In genomic region chr4:155377281-155377680, GRCh38 we compare ENCODE assay signal across 8 cellular contexts. TPM values are rescaled to one million over a fixed set of nuclear protein-coding genes. Genes with fewer than 3 reads are reported as not detected.
DNase-seq lines count a peak whose midpoint lies in the region; ATAC-seq and TF ChIP-seq lines count a peak whose summit lies in the region.

No MANE protein-coding gene starts in this region.

- peaks cover 0 to 18% (median 10%) of the 10 kb centered on the region in 9 donors for H3K4me1 ChIP-seq in heart right ventricle
- peaks cover 4 to 18% (median 8%) of the 10 kb centered on the region in 4 donors for H3K4me1 ChIP-seq in upper lobe of left lung

- H3K9me3 ChIP-seq in heart right ventricle (no peaks in the 10 kb centered on the region), upper lobe of left lung (no peaks in the 10 kb centered on the region)

- WGBS in heart right ventricle, 2 donors = 47 to 56% methylated on average over 3 of the region's 3 CpGs
- WGBS in upper lobe of left lung, 2 donors = 58 to 63% methylated on average over 3 of the region's 3 CpGs

- no peak for TF ChIP-seq POLR2A in upper lobe of left lung (IDR thresholded peaks at IDR 0.05)

- no peaks in the 10 kb centered on the region for H3K36me3 Mint-ChIP-seq in activated T-helper 1 cell treated with anti-CD3 and anti-CD28 coated beads, Interleukin-12 subunit alpha, Interleukin-12 subunit beta, Interleukin-2, Interleukin-4 antibody, amounts not matched to agents 30 ng/mL and 10 ng/mL and 1 ng/mL, durations not matched to agents 14 hours and 24 hours and 36 hours (ENCODE audit: low read depth)

- TF ChIP-seq EP300 in upper lobe of left lung (IDR thresholded peaks at IDR 0.05) = no peak

- H3K27ac ChIP-seq in heart right ventricle (no peak overlapping the region), upper lobe of left lung (no peak overlapping the region)

- H3K27me3 Mint-ChIP-seq in activated T-helper 1 cell treated with anti-CD3 and anti-CD28 coated beads, Interleukin-12 subunit alpha, Interleukin-12 subunit beta, Interleukin-2, Interleukin-4 antibody, amounts not matched to agents 30 ng/mL and 10 ng/mL and 1 ng/mL, durations not matched to agents 14 hours and 24 hours and 36 hours (ENCODE audit: insufficient read depth) = peaks cover 4% of the 10 kb centered on the region

- H3K27me3 ChIP-seq in heart right ventricle (peaks cover 0 to 41% (median 14%) of the 10 kb centered on the region in 7 donors), upper lobe of left lung (no peaks in the 10 kb centered on the region)

- no peak for ATAC-seq in heart right ventricle
- ATAC-seq in left cardiac atrium = no peak
- ATAC-seq in upper lobe of left lung (ENCODE audit: low FRiP score in 2 of 2) = peak in 1 of 2 donors; percentile 5
- ATAC-seq in GM21619 (IDR thresholded peaks at IDR 0.05; ENCODE audit: unreplicated experiment) = no peak
- ATAC-seq in HG02840 (IDR thresholded peaks at IDR 0.05; ENCODE audit: low FRiP score, unreplicated experiment) = no peak

- intact Hi-C loops in heart right ventricle (cut with DNase I) = loop anchor here in 4 of 10 donors (10.0 kb wide), 2 partner anchors 392 to 822 kb away; partner anchors contain the start of gene PLRG1 (in 3 of the 4)
- intact Hi-C loops in left cardiac atrium (cut with DNase I) = loop anchor here in 1 of 2 donors (10.0 kb wide), 1 partner anchor 822 kb away; the partner anchor contains the start of gene PLRG1
- intact Hi-C loops in activated T-helper 1 cell treated with anti-CD3 and anti-CD28 coated beads, Interleukin-12 subunit alpha, Interleukin-12 subunit beta, Interleukin-2, Interleukin-4 antibody, amounts not matched to agents 30 ng/mL and 10 ng/mL and 1 ng/mL, durations not matched to agents 14 hours and 24 hours and 36 hours (cut with micrococcal nuclease) = loop anchor here (2.0 to 5.0 kb wide), 3 partner anchors 250 to 576 kb away; partner anchors contain the start of genes CTSO and GUCY1B1

- DNase-seq in heart right ventricle (no peak), left cardiac atrium (no peak), iris pigment epithelial cell (ENCODE audit: low read depth) (peak; percentile 62), upper lobe of left lung (no peak), SW 1271 (lab: John Stamatoyannopoulos, UW) (no peak)
- DNase-seq in activated T-helper 1 cell treated with anti-CD3 and anti-CD28 coated beads, Interleukin-12 subunit alpha, Interleukin-12 subunit beta, Interleukin-2, Interleukin-4 antibody, amounts not matched to agents 30 ng/mL and 10 ng/mL and 1 ng/mL, durations not matched to agents 14 hours and 24 hours and 36 hours (ENCODE audit: low spot score) = no peak

- H3K4me3 ChIP-seq in heart right ventricle (peak overlapping the region in 8 of 10 donors; percentile 60 to 87 (median 72)), upper lobe of left lung (peak overlapping the region in 3 of 4 donors; percentile 63 to 74 (median 71))

- TF ChIP-seq CTCF in heart right ventricle (IDR thresholded peaks at IDR 0.05) (no peak), upper lobe of left lung (IDR thresholded peaks at IDR 0.05) (no peak)

- peaks cover 19% of the 10 kb centered on the region for H3K4me1 Mint-ChIP-seq in activated T-helper 1 cell treated with anti-CD3 and anti-CD28 coated beads, Interleukin-12 subunit alpha, Interleukin-12 subunit beta, Interleukin-2, Interleukin-4 antibody, amounts not matched to agents 30 ng/mL and 10 ng/mL and 1 ng/mL, durations not matched to agents 14 hours and 24 hours and 36 hours (ENCODE audit: low read depth)

- H3K36me3 ChIP-seq in heart right ventricle (peaks cover 0 to 8% (median 0%) of the 10 kb centered on the region in 9 donors), upper lobe of left lung (no peaks in the 10 kb centered on the region)

- no peaks in the 10 kb centered on the region for H3K9me3 Mint-ChIP-seq in activated T-helper 1 cell treated with anti-CD3 and anti-CD28 coated beads, Interleukin-12 subunit alpha, Interleukin-12 subunit beta, Interleukin-2, Interleukin-4 antibody, amounts not matched to agents 30 ng/mL and 10 ng/mL and 1 ng/mL, durations not matched to agents 14 hours and 24 hours and 36 hours

- peak overlapping the region; percentile 82 for H3K4me3 Mint-ChIP-seq in activated T-helper 1 cell treated with anti-CD3 and anti-CD28 coated beads, Interleukin-12 subunit alpha, Interleukin-12 subunit beta, Interleukin-2, Interleukin-4 antibody, amounts not matched to agents 30 ng/mL and 10 ng/mL and 1 ng/mL, durations not matched to agents 14 hours and 24 hours and 36 hours

- H3K27ac Mint-ChIP-seq in activated T-helper 1 cell treated with anti-CD3 and anti-CD28 coated beads, Interleukin-12 subunit alpha, Interleukin-12 subunit beta, Interleukin-2, Interleukin-4 antibody, amounts not matched to agents 30 ng/mL and 10 ng/mL and 1 ng/mL, durations not matched to agents 14 hours and 24 hours and 36 hours = no peak overlapping the region

RNA-seq across cellular contexts. Expression of gene MAP9, which starts 0.5 kb away (rescaled TPM):
- total RNA-seq in heart right ventricle (10 to 100 TPM in 4 of 10 donors, 1 to 10 TPM in 6; 6.7 to 10.7 (median 9.7) TPM), left cardiac atrium (1 to 10 TPM; 6.7 to 6.8 TPM), upper lobe of left lung (10 to 100 TPM in 3 of 6 donors, 1 to 10 TPM in 3; 7.1 to 20.8 (median 10.8) TPM)
- polyA plus RNA-seq in heart right ventricle = 10 to 100 TPM in 1 of 2 donors, 1 to 10 TPM in 1; 1.8 to 15.2 TPM
- total RNA-seq in activated T-helper 1 cell treated with anti-CD3 and anti-CD28 coated beads, Interleukin-12 subunit alpha, Interleukin-12 subunit beta, Interleukin-2, Interleukin-4 antibody, amounts not matched to agents 30 ng/mL and 10 ng/mL and 1 ng/mL, durations not matched to agents 14 hours and 24 hours and 36 hours = 5.9 and 6.2 TPM in 2 replicates
